In genomic region chr20:63565021-63565698, GRCh38 we compare ENCODE assay signal across 34 cellular contexts. TPM values are rescaled to one million over a fixed set of nuclear protein-coding genes. Genes with fewer than 3 reads are reported as not detected.
"Had no signal": no experiment of that assay in that cellular context is flagged by ENCODE, and none has a peak within 500 bp of the region (broad histone marks: within the 10 kb centered on the region; RNA-seq: fewer than 3 reads in every experiment).

No MANE protein-coding gene starts in this region.

- H3K9me3 ChIP-seq: heart right ventricle, left lung, lower lobe of right lung, pancreas, prostate gland, sigmoid colon, tibial nerve, uterus had no signal

- DNase-seq: heart right ventricle; kidney; left lung; lower lobe of right lung; mammary epithelial cell; mesendoderm; naive B cell; natural killer cell; nephron progenitor cell; nucleus accumbens; posterior cingulate gyrus; retina; sigmoid colon; small intestine; stimulated activated CD4-positive, alpha-beta T cell treated with anti-CD3 and anti-CD28 coated beads, Interleukin-1b, Interleukin-23, amount 100 ng/mL, for 48 hours; stimulated activated CD4-positive, alpha-beta T cell treated with anti-CD3 and anti-CD28 coated beads, Interleukin-2, amount 100 ng/mL, for 48 hours; stimulated activated CD4-positive, alpha-beta T cell treated with anti-CD3 and anti-CD28 coated beads, Interleukin-4, amount 100 ng/mL, for 4 hours; stimulated activated CD8-positive, alpha-beta memory T cell treated with anti-CD3 and anti-CD28 coated beads, Interleukin-4, amount 100 ng/mL, for 48 hours; stimulated activated naive CD4-positive, alpha-beta T cell treated with Interleukin-2 at 50 U/mL for 16 hours; stimulated activated naive CD8-positive, alpha-beta T cell treated with anti-CD3 and anti-CD28 coated beads, Interleukin-15, amount 100 ng/mL, for 72 hours; uterus had no signal

- H3K27me3 ChIP-seq: hepatocyte, pancreas, sigmoid colon, tibial nerve, uterus had no signal

- H3K4me3 Mint-ChIP-seq: mesothelial cell of epicardium; natural killer cell; nephron progenitor cell; stimulated activated memory B cell treated with anti-CD40 and anti-IgM and Interleukin-4, amounts not matched to agents 10 μg/mL and 1 μg/mL and 100 μg/mL, for 72 hours; stimulated activated naive CD8-positive, alpha-beta T cell treated with anti-CD3 and anti-CD28 coated beads, Interleukin-15, amount 100 ng/mL, for 72 hours; type B pancreatic cell had no signal

- H3K4me1 Mint-ChIP-seq: mesothelial cell of epicardium, nephron progenitor cell had no signal

- H3K36me3 Mint-ChIP-seq: natural killer cell had no signal

- H3K27me3 Mint-ChIP-seq: naive B cell; stimulated activated memory B cell treated with anti-CD40 and anti-IgM and Interleukin-4, amounts not matched to agents 10 μg/mL and 1 μg/mL and 100 μg/mL, for 72 hours; type B pancreatic cell had no signal

- H3K36me3 ChIP-seq: uterus had no signal

- ATAC-seq: heart right ventricle; left colon; left lung; lower lobe of right lung; natural killer cell; pancreas; right cardiac atrium; stimulated activated memory B cell treated with anti-CD40 and anti-IgM and Interleukin-4, amounts not matched to agents 10 μg/mL and 1 μg/mL and 100 μg/mL, for 72 hours; stimulated activated naive CD8-positive, alpha-beta T cell treated with anti-CD3 and anti-CD28 coated beads, Interleukin-15, amount 100 ng/mL, for 72 hours had no signal

- H3K27ac Mint-ChIP-seq: mesothelial cell of epicardium; natural killer cell; nephron progenitor cell; stimulated activated memory B cell treated with anti-CD40 and anti-IgM and Interleukin-4, amounts not matched to agents 10 μg/mL and 1 μg/mL and 100 μg/mL, for 72 hours; type B pancreatic cell had no signal

- H3K9me3 Mint-ChIP-seq: mesothelial cell of epicardium; natural killer cell; nephron progenitor cell; stimulated activated memory B cell treated with anti-CD40 and anti-IgM and Interleukin-4, amounts not matched to agents 10 μg/mL and 1 μg/mL and 100 μg/mL, for 72 hours; stimulated activated naive CD8-positive, alpha-beta T cell treated with anti-CD3 and anti-CD28 coated beads, Interleukin-15, amount 100 ng/mL, for 72 hours; type B pancreatic cell had no signal

- H3K4me3 ChIP-seq: heart right ventricle, hepatocyte, left lung, lower lobe of right lung, pancreas, prostate gland, sigmoid colon, tibial nerve, uterus had no signal

- H3K4me1 ChIP-seq: pancreas, prostate gland, sigmoid colon, tibial nerve, uterus had no signal

- H3K27ac ChIP-seq: heart right ventricle, hepatocyte, left lung, lower lobe of right lung, pancreas, prostate gland, sigmoid colon, tibial nerve, uterus had no signal

RNA-seq across cellular contexts. Expression of gene FNDC11, which starts 11.2 kb away (rescaled TPM):
- total RNA-seq: osteoblast had no signal

RNA-seq across cellular contexts. Expression of gene SRMS, which starts 17.6 kb away (rescaled TPM):
- total RNA-seq: heart right ventricle, hepatocyte, left lung, liver, lower lobe of right lung, mesothelial cell of epicardium, mononuclear cell, osteoblast, pancreas, right cardiac atrium, sigmoid colon, temporal lobe, tibial nerve, uterus had no signal
- polyA plus RNA-seq: heart right ventricle, hepatocyte, liver, pancreas, right cardiac atrium, small intestine had no signal

RNA-seq across cellular contexts. Expression of gene PTK6, which starts 28.0 kb away (rescaled TPM):
- total RNA-seq: osteoblast, temporal lobe had no signal
